ENCODE assay signal across 13 cellular contexts in genomic region chr17:68840073-68840472, GRCh38.
"Had no signal": no experiment of that assay in that cellular context is flagged by ENCODE, and none has a peak within 500 bp of the region (broad histone marks: within the 10 kb centered on the region; RNA-seq: fewer than 3 reads in every experiment).

No MANE protein-coding gene starts in this region.

- H3K4me3 ChIP-seq: left ventricle myocardium inferior, sigmoid colon had no signal

- H3K9me3 ChIP-seq: left ventricle myocardium inferior, sigmoid colon had no signal

- H3K27me3 ChIP-seq: sigmoid colon had no signal

- DNase-seq: activated CD4-positive, alpha-beta T cell treated with anti-CD3 and anti-CD28 coated beads, Interleukin-2, amount 10 ng/mL, durations not matched to agents 7 days and 5 days; activated CD8-positive, alpha-beta memory T cell treated with anti-CD3 and anti-CD28 coated beads, Interleukin-2, amount 50 U/mL, for 48 hours; activated gamma-delta T cell; activated naive CD8-positive, alpha-beta T cell treated with anti-CD3 and anti-CD28 coated beads for 36 hours; activated T-cell treated with anti-CD3 and anti-CD28 coated beads, Interleukin-2, amount 50 U/mL, for 72 hours; cortex of kidney; effector CD8-positive, alpha-beta T cell; kidney; left ventricle myocardium inferior; mesendoderm; sigmoid colon; stimulated activated CD4-positive, alpha-beta T cell treated with anti-CD3 and anti-CD28 coated beads, Interleukin-12 subunit alpha, Interleukin-12 subunit beta, amount 100 ng/mL, for 4 hours had no signal

- H3K36me3 ChIP-seq: left ventricle myocardium inferior, sigmoid colon had no signal

- FAIRE-seq: endothelial cell of umbilical vein, kidney had no signal

- H3K4me1 ChIP-seq: left ventricle myocardium inferior had no signal

- H3K27ac ChIP-seq: left ventricle myocardium inferior, sigmoid colon had no signal
